Comparison of ENCODE assay signal across 1 cellular context in the genomic region with DNA sequence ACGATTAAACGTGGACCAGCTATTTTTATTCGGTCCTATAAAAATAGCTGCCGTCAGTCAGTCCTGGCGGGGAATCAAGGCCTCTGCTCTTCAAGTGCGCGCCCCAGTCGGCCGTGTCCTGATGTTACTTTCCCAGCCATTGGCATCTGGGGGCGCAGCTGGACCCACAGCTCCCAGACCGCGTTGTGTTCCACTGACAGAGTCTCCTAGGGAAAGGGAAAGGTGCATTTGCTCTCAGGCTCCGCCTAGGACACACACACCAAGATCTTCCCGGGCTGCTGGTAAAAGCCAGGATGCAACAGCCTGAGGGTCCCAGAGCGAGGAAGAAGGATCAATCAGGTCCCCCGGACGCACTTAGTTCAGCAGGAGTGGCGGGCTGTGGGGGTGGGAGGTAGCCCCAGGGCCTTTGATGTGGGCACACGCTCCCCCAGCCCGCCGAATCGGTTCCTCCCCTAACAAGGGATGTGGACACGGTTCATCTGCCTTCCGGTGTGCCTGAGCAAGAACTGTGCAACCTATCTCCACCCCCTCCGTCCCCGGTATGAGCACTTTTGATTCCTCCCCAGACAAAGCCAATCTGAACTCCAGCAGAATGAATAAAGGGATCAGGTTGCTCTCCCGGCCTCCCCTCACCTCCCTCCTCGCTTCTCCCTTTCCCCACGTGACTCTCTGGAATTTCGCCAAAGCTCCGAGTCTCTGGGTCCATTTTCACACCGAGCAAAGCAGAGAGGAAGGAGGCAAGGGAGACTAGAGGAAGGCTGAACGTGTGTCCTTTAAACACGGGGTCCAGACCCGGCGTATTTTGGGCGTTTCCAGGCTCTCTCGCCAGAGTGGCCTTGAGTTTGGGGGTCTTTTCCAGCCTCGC.
TF ChIP-seq lines count a peak whose summit lies in the region.

No MANE protein-coding gene starts in this region.

TF ChIP-seq in HepG2, 621 proteins besides CTCF, POLR2A, EP300 and RAD21 (continued from another document and continues in another):
- TF ChIP-seq MTERF4 (CRISPR knock-in tag; IDR thresholded peaks at IDR 0.05) (no peak), ZBTB7A (CRISPR knock-in tag; IDR thresholded peaks at IDR 0.05) (peak; percentile 70), ZNF839 (CRISPR knock-in tag; IDR thresholded peaks at IDR 0.05; ENCODE audit: borderline replicate concordance) (peak; percentile 69; the same call in 1 of the 2 replicates), CENPX (CRISPR knock-in tag; IDR thresholded peaks at IDR 0.05) (no peak), SMARCC2 (IDR thresholded peaks at IDR 0.05) (no peak), ZNF343 (CRISPR knock-in tag; IDR thresholded peaks at IDR 0.05) (no peak; the same call in 1 of the 2 replicates), AGO1 (IDR thresholded peaks at IDR 0.05; ENCODE audit: low read depth, low read length, poor library complexity, severe bottlenecking) (no peak), ZNF660 (CRISPR knock-in tag; IDR thresholded peaks at IDR 0.05; ENCODE audit: borderline replicate concordance, low read depth) (no peak), CREB3 (CRISPR knock-in tag; IDR thresholded peaks at IDR 0.05) (no peak), ZNF275 (CRISPR knock-in tag; IDR thresholded peaks at IDR 0.05; ENCODE audit: borderline replicate concordance) (0 out of 2 replicates have a peak, but pooled peaks have one; percentile 44), ZNF768 (CRISPR knock-in tag; IDR thresholded peaks at IDR 0.05) (peak; percentile 50; the same call in 1 of the 2 replicates), FOXP1 (IDR thresholded peaks at IDR 0.05) (no peak), FOXP1 (CRISPR knock-in tag; IDR thresholded peaks at IDR 0.05) (no peak; the same call in 1 of the 2 replicates), EZH2 (conservative IDR thresholded peaks at IDR 0.05; ENCODE audit: low read depth, low read length) (no peak), HDAC1 (CRISPR knock-in tag; IDR thresholded peaks at IDR 0.05) (peak; percentile 43; the same call in 1 of the 2 replicates), ZNF318 (CRISPR knock-in tag; IDR thresholded peaks at IDR 0.05) (no peak), SKI (IDR thresholded peaks at IDR 0.05; ENCODE audit: partially characterized antibody) (no peak), ZXDC (CRISPR knock-in tag; IDR thresholded peaks at IDR 0.05) (peak; percentile 82; the same call in 1 of the 2 replicates), RXRB (CRISPR knock-in tag; IDR thresholded peaks at IDR 0.05; ENCODE audit: borderline replicate concordance) (peak; percentile 59), ZNF770 (CRISPR knock-in tag; IDR thresholded peaks at IDR 0.05) (no peak), DMAP1 (CRISPR knock-in tag; IDR thresholded peaks at IDR 0.05) (peak; percentile 75; the same call in 1 of the 2 replicates), TEAD3 (CRISPR knock-in tag; optimal IDR thresholded peaks at IDR 0.05; ENCODE audit: borderline replicate concordance) (no peak), SRF (IDR thresholded peaks at IDR 0.05; ENCODE audit: low read depth, low read length) (no peak), WIZ (CRISPR knock-in tag; IDR thresholded peaks at IDR 0.05) (no peak), ZNF792 (CRISPR knock-in tag; IDR thresholded peaks at IDR 0.05) (peak; percentile 59; the same call in 1 of the 2 replicates)
- TF ChIP-seq, protein P1, sequence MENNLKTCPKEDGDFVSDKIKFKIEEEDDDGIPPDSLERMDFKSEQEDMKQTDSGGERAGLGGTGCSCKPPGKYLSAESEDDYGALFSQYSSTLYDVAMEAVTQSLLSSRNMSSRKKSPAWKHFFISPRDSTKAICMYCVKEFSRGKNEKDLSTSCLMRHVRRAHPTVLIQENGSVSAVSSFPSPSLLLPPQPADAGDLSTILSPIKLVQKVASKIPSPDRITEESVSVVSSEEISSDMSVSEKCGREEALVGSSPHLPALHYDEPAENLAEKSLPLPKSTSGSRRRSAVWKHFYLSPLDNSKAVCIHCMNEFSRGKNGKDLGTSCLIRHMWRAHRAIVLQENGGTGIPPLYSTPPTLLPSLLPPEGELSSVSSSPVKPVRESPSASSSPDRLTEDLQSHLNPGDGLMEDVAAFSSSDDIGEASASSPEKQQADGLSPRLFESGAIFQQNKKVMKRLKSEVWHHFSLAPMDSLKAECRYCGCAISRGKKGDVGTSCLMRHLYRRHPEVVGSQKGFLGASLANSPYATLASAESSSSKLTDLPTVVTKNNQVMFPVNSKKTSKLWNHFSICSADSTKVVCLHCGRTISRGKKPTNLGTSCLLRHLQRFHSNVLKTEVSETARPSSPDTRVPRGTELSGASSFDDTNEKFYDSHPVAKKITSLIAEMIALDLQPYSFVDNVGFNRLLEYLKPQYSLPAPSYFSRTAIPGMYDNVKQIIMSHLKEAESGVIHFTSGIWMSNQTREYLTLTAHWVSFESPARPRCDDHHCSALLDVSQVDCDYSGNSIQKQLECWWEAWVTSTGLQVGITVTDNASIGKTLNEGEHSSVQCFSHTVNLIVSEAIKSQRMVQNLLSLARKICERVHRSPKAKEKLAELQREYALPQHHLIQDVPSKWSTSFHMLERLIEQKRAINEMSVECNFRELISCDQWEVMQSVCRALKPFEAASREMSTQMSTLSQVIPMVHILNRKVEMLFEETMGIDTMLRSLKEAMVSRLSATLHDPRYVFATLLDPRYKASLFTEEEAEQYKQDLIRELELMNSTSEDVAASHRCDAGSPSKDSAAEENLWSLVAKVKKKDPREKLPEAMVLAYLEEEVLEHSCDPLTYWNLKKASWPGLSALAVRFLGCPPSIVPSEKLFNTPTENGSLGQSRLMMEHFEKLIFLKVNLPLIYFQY (CRISPR knock-in tag; IDR thresholded peaks at IDR 0.05; ENCODE audit: borderline replicate concordance): no peak
